Comparison of ENCODE assay signal across 1 cellular context in genomic region chr6:47245745-47246371, GRCh38.
TF ChIP-seq lines count a peak whose summit lies in the region.

No MANE protein-coding gene starts in this region.

TF ChIP-seq in HepG2, 621 proteins besides CTCF, POLR2A, EP300 and RAD21 (continued from another document):
- no peak for TF ChIP-seq CEBPZ (IDR thresholded peaks at IDR 0.05; ENCODE audit: low read length)
- TF ChIP-seq ZBTB7B (CRISPR knock-in tag; IDR thresholded peaks at IDR 0.05), result no peak
